In the genomic region with DNA sequence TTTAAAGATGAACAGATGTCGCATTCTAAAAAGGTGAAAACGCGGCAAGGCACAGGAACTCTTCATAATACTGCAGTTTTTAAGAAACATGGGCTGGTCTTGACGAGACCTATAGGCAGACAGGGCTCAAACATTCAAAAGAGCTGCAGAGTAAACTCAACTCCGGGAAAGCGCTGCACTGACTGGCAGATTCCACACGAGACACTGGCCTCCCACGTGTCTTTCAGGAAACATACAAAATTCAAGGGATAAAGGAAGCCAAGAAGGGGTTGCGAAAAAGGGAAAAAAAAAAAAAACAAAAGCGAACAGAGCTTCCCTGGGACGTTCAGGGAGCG, we compare ENCODE assay signal across 8 cellular contexts. TPM values are rescaled to one million over a fixed set of nuclear protein-coding genes. Genes with fewer than 3 reads are reported as not detected.
DNase-seq lines count a peak whose midpoint lies in the region; ATAC-seq and TF ChIP-seq lines count a peak whose summit lies in the region.

No MANE protein-coding gene starts in this region.

- no peaks in the 10 kb centered on the region for H3K27me3 ChIP-seq in Karpas-422 (ENCODE audit: low read length)
- H3K27me3 ChIP-seq in RWPE2 (ENCODE audit: insufficient read depth, poor library complexity, severe bottlenecking), result no peaks in the 10 kb centered on the region

- H4K20me1 ChIP-seq in Karpas-422 (ENCODE audit: insufficient read depth, low read depth, low read length), result peaks cover 31% of the 10 kb centered on the region

- no peaks in the 10 kb centered on the region for H3K9me3 ChIP-seq in Karpas-422 (ENCODE audit: low read length)
- H3K9me3 ChIP-seq in RWPE2 (ENCODE audit: severe bottlenecking), result no peaks in the 10 kb centered on the region

- H3K36me3 ChIP-seq in Karpas-422 (ENCODE audit: insufficient read depth, low read length) (peaks cover 31% of the 10 kb centered on the region), RWPE2 (ENCODE audit: low read depth) (peaks cover 39% of the 10 kb centered on the region)

- H3K27ac ChIP-seq in Karpas-422 (ENCODE audit: low read length), result peak overlapping the region; percentile 91
- peak overlapping the region; percentile 88 for H3K27ac ChIP-seq in RWPE2 (ENCODE audit: poor library complexity, severe bottlenecking)

- H3K4me1 ChIP-seq in Karpas-422 (ENCODE audit: low read length) (peaks cover 47% of the 10 kb centered on the region), RWPE2 (ENCODE audit: insufficient read depth, poor library complexity, severe bottlenecking) (peaks cover 18% of the 10 kb centered on the region)

- H3K79me2 ChIP-seq in Karpas-422 (ENCODE audit: low read length), result peaks cover 44% of the 10 kb centered on the region

- DNase-seq in ELR (ENCODE audit: low read depth), result peak; percentile 80
- peak; percentile 95 for DNase-seq in Karpas-422
- no peak for DNase-seq in RWPE2 (ENCODE audit: low spot score)
- DNase-seq in astrocyte of the hippocampus (ENCODE audit: low read depth, low spot score), result peak; percentile 81
- DNase-seq in hepatic stellate cell (ENCODE audit: low spot score), result peak; percentile 85
- DNase-seq in putamen (ENCODE audit: low spot score), result peak; percentile 81
- DNase-seq in OCI-M2 (lab: John Stamatoyannopoulos, UW; ENCODE audit: unreplicated experiment), result no peak

- peak overlapping the region; percentile 98 for H3K4me3 ChIP-seq in Karpas-422 (ENCODE audit: low read length)
- peak overlapping the region; percentile 81 for H3K4me3 ChIP-seq in RWPE2 (ENCODE audit: severe bottlenecking)

- no peak for TF ChIP-seq CTCF in RWPE2 (IDR thresholded peaks at IDR 0.05; ENCODE audit: poor library complexity, severe bottlenecking)

- peak overlapping the region; percentile 19; the same call in 1 of the 2 replicates for H2AFZ ChIP-seq in Karpas-422 (ENCODE audit: low read length)

- peak overlapping the region; percentile 77 for H3K4me2 ChIP-seq in Karpas-422 (ENCODE audit: low read depth, low read length, poor library complexity, severe bottlenecking)

- ATAC-seq in GM21717 (IDR thresholded peaks at IDR 0.05; ENCODE audit: unreplicated experiment) (peak; percentile 20), RWPE2 (ENCODE audit: low read depth) (peak; percentile 7; the same call in 1 of the 3 replicates)

- no peaks in the 10 kb centered on the region for H3K9me2 ChIP-seq in Karpas-422 (replicated peaks; ENCODE audit: insufficient read depth, low read length)

- H3K9ac ChIP-seq in Karpas-422 (ENCODE audit: low read length), result peak overlapping the region; percentile 99

RNA-seq across cellular contexts. Expression of gene ARF6, which starts 0.6 kb away (rescaled TPM):
- total RNA-seq in Karpas-422 (2014; rRNA removed; shearing (Covaris generic); ENCODE audit: low replicate concordance), result 55.0 and 58.9 TPM in 2 replicates

RNA-seq across cellular contexts. Expression of gene NEMF, which starts 39.7 kb away (rescaled TPM):
- total RNA-seq in Karpas-422 (2014; rRNA removed; shearing (Covaris generic); ENCODE audit: low replicate concordance), result 66.7 and 160 TPM in 2 replicates

Comparison
In these comparisons a context has a peak if more than half of its experiments do, and no peak if none do; other contexts are left out.
1. DNase-seq: peak in ELR (single experiment), Karpas-422 (single experiment), astrocyte of the hippocampus (single experiment), hepatic stellate cell (single experiment) and putamen (single experiment); none in RWPE2 (single experiment) and OCI-M2 (single experiment).